8 cellular contexts compared by ENCODE assay signal in the genomic region with DNA sequence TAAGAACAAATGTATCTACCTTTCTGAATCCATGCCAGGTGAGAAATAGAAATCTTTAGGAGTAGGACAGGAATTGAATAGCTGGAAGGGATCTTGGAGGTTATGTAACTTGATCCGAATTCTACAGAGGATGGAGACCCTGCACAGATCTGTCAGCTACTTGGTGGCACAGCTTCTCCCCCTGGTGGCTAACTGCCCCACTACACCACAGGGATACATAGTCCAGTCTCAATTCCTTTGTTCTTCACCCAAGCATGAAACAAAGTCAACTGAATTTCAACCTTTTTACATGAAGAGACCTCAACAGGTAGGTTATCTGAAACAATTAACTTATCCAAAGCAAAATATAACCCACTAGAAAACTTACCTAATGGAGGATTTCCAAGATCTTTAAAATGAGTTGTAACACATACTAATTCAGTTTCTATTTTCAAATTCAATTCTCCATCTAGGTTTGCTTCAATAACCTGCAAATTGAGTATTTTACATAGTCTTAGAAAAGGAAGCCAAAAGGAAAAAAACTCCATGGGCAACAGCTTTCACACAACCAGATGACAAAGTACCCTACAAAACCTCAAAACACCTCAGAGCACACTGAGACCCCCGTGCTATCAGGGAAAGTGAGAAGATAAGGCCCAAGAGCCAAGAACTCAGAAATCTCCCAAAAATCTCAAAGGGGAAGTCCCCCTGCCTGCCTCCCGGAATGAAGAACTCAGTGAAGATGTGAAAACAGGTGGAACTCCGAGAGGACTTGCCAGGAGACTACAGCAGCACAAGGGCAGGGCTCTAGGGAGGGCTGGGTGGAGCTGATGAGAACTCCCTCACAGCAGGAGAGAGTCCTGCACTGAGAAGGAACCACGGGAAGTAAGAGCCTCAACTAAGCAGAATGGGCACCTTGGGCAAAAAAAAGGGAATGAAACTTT.
DNase-seq lines count a peak whose midpoint lies in the region; ATAC-seq, FAIRE-seq and TF ChIP-seq lines count a peak whose summit lies in the region.

No MANE protein-coding gene starts in this region.

- H3F3A ChIP-seq in Loucy (ENCODE audit: low read depth), result no peaks in the 10 kb centered on the region

- TF ChIP-seq CTCF in Loucy (conservative IDR thresholded peaks at IDR 0.05; ENCODE audit: low read length), result peak; percentile 92
- peak; percentile 99 for TF ChIP-seq CTCF in astrocyte of the spinal cord (IDR thresholded peaks at IDR 0.05; ENCODE audit: low read depth, low read length)

- H3K27me3 ChIP-seq in Loucy (ENCODE audit: insufficient read depth, low read length, poor library complexity, severe bottlenecking) (no peaks in the 10 kb centered on the region), iPS DF 6.9 (ENCODE audit: control insufficient read depth, insufficient read depth, low read length) (no peaks in the 10 kb centered on the region)

- H3K4me3 ChIP-seq in Loucy (ENCODE audit: low read length, poor library complexity, severe bottlenecking) (no peak overlapping the region), astrocyte of the spinal cord (ENCODE audit: low read depth, low read length) (no peak overlapping the region), iPS DF 6.9 (ENCODE audit: low read length) (no peak overlapping the region)

- H3K9me3 ChIP-seq in Loucy (ENCODE audit: insufficient read depth, low read depth, low read length), result no peaks in the 10 kb centered on the region
- H3K9me3 ChIP-seq in iPS DF 6.9 (ENCODE audit: control insufficient read depth, insufficient read depth, low read length), result no peaks in the 10 kb centered on the region

- H3K27ac ChIP-seq in iPS DF 6.9 (ENCODE audit: low read length), result no peak overlapping the region

- ATAC-seq in GM21825 (IDR thresholded peaks at IDR 0.05; ENCODE audit: unreplicated experiment), result peak; percentile 74

- no peak overlapping the region for H3K4me2 ChIP-seq in Loucy (ENCODE audit: low read depth, low read length, poor library complexity, severe bottlenecking)

- no peaks in the 10 kb centered on the region for H3K9me2 ChIP-seq in Loucy (replicated peaks; ENCODE audit: low read depth, low read length)

- H3K4me1 ChIP-seq in Loucy (ENCODE audit: insufficient read depth, low read length, poor library complexity, severe bottlenecking) (no peaks in the 10 kb centered on the region), iPS DF 6.9 (ENCODE audit: control insufficient read depth, insufficient read depth, low read length) (no peaks in the 10 kb centered on the region)

- H3K79me2 ChIP-seq in Loucy (ENCODE audit: insufficient read depth, low read length), result no peaks in the 10 kb centered on the region

- FAIRE-seq in G401.6 (lab: Jason Lieb, UNC), result peak; percentile 90

- WGBS in iPS DF 6.9 (ENCODE audit: insufficient coverage, insufficient read length), result no CpG with 5 or more reads among the region's 5 CpGs

- no peak overlapping the region for H2AFZ ChIP-seq in Loucy (ENCODE audit: low read length)

- peaks cover 20% of the 10 kb centered on the region; the same call in 1 of the 2 replicates for H3K36me3 ChIP-seq in Loucy (ENCODE audit: insufficient read depth, low read length)
- peaks cover 31% of the 10 kb centered on the region for H3K36me3 ChIP-seq in iPS DF 6.9 (ENCODE audit: control insufficient read depth, insufficient read depth, low read length)

- no peak overlapping the region for H3K9ac ChIP-seq in Loucy (ENCODE audit: low read depth, low read length, poor library complexity, severe bottlenecking)

- DNase-seq in T-helper 1 cell (peak in 3 of 5 donors; percentile 22 to 35 (median 33)), astrocyte of the spinal cord (ENCODE audit: low read depth, low spot score) (peak; percentile 76), iPS DF 6.9 (ENCODE audit: low read depth, low spot score) (peak; percentile 70), T1000 (lab: John Stamatoyannopoulos, UW) (no peak)
- peak; percentile 21 to 34 (median 26) for DNase-seq in stimulated activated CD4-positive, alpha-beta T cell treated with anti-CD3 and anti-CD28 coated beads, Interleukin-1b, Interleukin-23, amount 100 ng/mL, for 24 hours (ENCODE audit: low read depth in 4 of 4, low spot score in 1 of 4)

- in situ Hi-C loops in astrocyte of the spinal cord (cut with HindIII; ENCODE audit: low sequenced_read_pairs), result no loop called here

- H4K20me1 ChIP-seq in Loucy (ENCODE audit: insufficient read depth, low read length, poor library complexity, severe bottlenecking), result no peaks in the 10 kb centered on the region
